ENCODE assay signal across 27 cellular contexts in the genomic region with DNA sequence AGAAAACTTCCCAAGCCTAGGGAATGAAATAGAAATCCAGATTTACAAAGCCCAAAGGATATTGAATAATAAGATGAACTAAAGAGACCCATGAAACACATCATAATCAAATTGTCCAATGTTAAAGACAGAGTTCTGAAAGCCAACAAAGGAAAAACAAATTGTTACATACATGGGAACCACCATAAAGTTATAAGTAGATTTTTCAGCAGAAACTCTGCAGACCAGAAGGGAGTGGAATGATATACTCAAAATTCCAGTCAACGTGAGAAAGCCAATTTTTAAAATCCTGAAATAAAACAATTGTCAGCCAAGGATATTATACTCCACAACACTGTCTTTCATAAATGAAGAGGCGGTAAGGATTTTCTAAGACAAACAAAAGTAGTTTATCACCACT.
"Had no signal": no experiment of that assay in that cellular context is flagged by ENCODE, and none has a peak within 500 bp of the region (broad histone marks: within the 10 kb centered on the region; RNA-seq: fewer than 3 reads in every experiment).

No MANE protein-coding gene starts in this region.

- H3K9me3 ChIP-seq: suprapubic skin, testis, thoracic aorta, thyroid gland, upper lobe of left lung, upper lobe of right lung, uterus, vagina had no signal

- H3K27ac ChIP-seq: stomach, suprapubic skin, testis, thoracic aorta, thyroid gland, tibial artery, tibial nerve, transverse colon, upper lobe of left lung, upper lobe of right lung, uterus, vagina had no signal

- ATAC-seq: stimulated activated effector memory CD8-positive, alpha-beta T cell treated with anti-CD3 and anti-CD28 coated beads, Interleukin-12 subunit alpha, Interleukin-12 subunit beta, amount 100 ng/mL, for 72 hours; stimulated activated memory B cell treated with anti-CD40 and anti-IgM and Interleukin-4, amounts not matched to agents 10 μg/mL and 1 μg/mL and 100 μg/mL, for 72 hours; stimulated activated naive B cell treated with anti-CD40 and anti-IgM and Interleukin-4, amounts not matched to agents 10 μg/mL and 1 μg/mL and 100 μg/mL, for 72 hours; stimulated activated naive CD8-positive, alpha-beta T cell treated with anti-CD3 and anti-CD28 coated beads, Interleukin-15, amount 100 ng/mL, for 72 hours; stimulated activated naive CD8-positive, alpha-beta T cell treated with anti-CD3 and anti-CD28 coated beads, Interleukin-15, Interleukin-2, amounts not matched to agents 100 U/mL and 50 U/mL, for 24 hours; upper lobe of right lung had no signal

- H3K4me3 ChIP-seq: stomach, suprapubic skin, testis, thoracic aorta, thyroid gland, tibial artery, tibial nerve, transverse colon, upper lobe of left lung, upper lobe of right lung, uterus, vagina had no signal

- FAIRE-seq: urothelium cell line had no signal

- DNase-seq: stimulated activated CD4-positive, alpha-beta T cell treated with anti-CD3 and anti-CD28 coated beads, Interleukin-2, amount 100 ng/mL, for 48 hours; stimulated activated CD4-positive, alpha-beta T cell treated with anti-CD3 and anti-CD28 coated beads, Interleukin-4, amount 100 ng/mL, for 1 hour; stimulated activated CD4-positive, alpha-beta T cell treated with anti-CD3 and anti-CD28 coated beads, Interleukin-4, amount 100 ng/mL, for 24 hours; stimulated activated CD4-positive, alpha-beta T cell treated with anti-CD3 and anti-CD28 coated beads, Interleukin-4, amount 100 ng/mL, for 4 hours; stimulated activated CD8-positive, alpha-beta memory T cell treated with anti-CD3 and anti-CD28 coated beads, Interleukin-4, amount 100 ng/mL, for 48 hours; stimulated activated naive B cell treated with anti-CD40 and anti-IgM and Interleukin-4, amounts not matched to agents 10 μg/mL and 1 μg/mL and 100 μg/mL, for 72 hours; stimulated activated naive CD4-positive, alpha-beta T cell; stimulated activated naive CD4-positive, alpha-beta T cell treated with Interleukin-2 at 50 U/mL for 16 hours; stimulated activated naive CD8-positive, alpha-beta T cell treated with anti-CD3 and anti-CD28 coated beads, Interleukin-15, amount 100 ng/mL, for 72 hours; stimulated activated naive CD8-positive, alpha-beta T cell treated with anti-CD3 and anti-CD28 coated beads, Interleukin-15, Interleukin-2, amounts not matched to agents 100 U/mL and 50 U/mL, for 24 hours; stomach; substantia nigra; testis; thyroid gland; tibial artery; transverse colon; trophoblast cell; upper lobe of left lung; upper lobe of right lung; uterus had no signal

- H3K4me1 ChIP-seq: stomach, suprapubic skin, testis, thyroid gland, tibial artery, tibial nerve, transverse colon, upper lobe of left lung, upper lobe of right lung, uterus, vagina had no signal

- H3K36me3 ChIP-seq: stomach, suprapubic skin, thoracic aorta, thyroid gland, tibial artery, tibial nerve, transverse colon, upper lobe of left lung, upper lobe of right lung, uterus, vagina had no signal

- H3K27me3 ChIP-seq: testis, thyroid gland, tibial artery, tibial nerve, transverse colon, upper lobe of left lung, upper lobe of right lung, uterus, vagina had no signal
